In the genomic region with DNA sequence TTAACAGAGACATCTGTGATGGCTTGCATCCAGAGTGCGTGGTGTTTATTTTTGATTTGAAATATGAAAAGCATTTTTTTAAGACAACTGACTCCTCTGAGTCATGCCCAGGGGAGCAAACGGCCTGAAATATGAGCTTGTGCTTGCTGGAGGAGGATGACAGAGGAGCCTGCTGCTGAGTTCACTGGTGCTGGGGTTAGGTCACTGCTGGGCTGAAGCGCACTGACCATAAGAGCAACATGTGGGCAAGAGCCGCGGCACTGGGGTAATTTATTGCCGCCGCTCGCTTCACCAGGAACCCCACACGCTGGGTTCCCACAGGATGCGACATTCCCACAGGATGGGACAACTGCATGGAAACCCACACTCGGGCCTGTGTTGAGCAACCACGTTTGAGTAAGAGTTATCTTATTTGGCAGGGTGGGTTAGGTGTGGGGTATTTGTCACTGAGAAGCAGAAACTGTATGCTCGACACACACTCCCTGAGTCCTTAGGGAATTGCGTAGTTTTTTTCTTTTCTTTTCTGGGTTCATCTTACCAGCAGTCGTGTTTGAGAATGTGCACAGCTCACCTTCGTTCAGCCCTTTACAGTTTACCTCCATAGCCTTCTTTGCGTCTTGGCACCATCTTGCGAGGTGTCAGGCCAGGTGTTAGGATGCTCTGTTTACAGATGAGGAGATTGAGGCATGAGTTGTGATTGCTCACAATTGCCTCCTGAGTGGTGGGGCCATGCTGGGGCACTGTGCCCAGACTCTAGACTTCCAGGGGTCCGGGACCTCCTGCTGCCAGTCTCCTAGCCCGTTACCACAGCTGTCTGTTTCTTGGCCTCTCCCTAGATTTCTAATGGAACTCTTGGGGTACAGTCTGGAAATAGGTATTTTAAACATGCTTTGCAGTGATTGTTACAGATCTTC, we compare ENCODE assay signal across 8 cellular contexts.
DNase-seq lines count a peak whose midpoint lies in the region; ATAC-seq and TF ChIP-seq lines count a peak whose summit lies in the region.

No MANE protein-coding gene starts in this region.

- H3K36me3 ChIP-seq in GM23248 (ENCODE audit: low read depth): no peaks in the 10 kb centered on the region
- H3K36me3 ChIP-seq in esophagus (ENCODE audit: control insufficient read depth in 2 of 2, insufficient read depth in 2 of 2, low read length in 1 of 2): peaks cover 0 to 3% of the 10 kb centered on the region in 2 donors
- peaks cover 58% of the 10 kb centered on the region for H3K36me3 ChIP-seq in osteoblast (ENCODE audit: insufficient read depth, low read length)

- H3K4me2 ChIP-seq in GM23248 (ENCODE audit: unreplicated experiment) (peak overlapping the region; percentile 48), osteoblast (ENCODE audit: insufficient read depth, low read length) (peak overlapping the region; percentile 65)

- in situ Hi-C loops in GM23248 (cut with MboI): no loop called here

- H3K4me3 ChIP-seq in GM23248: peak overlapping the region; percentile 34
- peak overlapping the region in 1 of 2 donors; percentile 13 for H3K4me3 ChIP-seq in esophagus (ENCODE audit: low read depth in 1 of 2, low read length in 2 of 2)
- H3K4me3 ChIP-seq in osteoblast (ENCODE audit: insufficient read depth, low read length): peak overlapping the region; percentile 33

- TF ChIP-seq CTCF in osteoblast (IDR thresholded peaks at IDR 0.05; ENCODE audit: extremely low read depth, low read depth, low read length): no peak

- peaks cover 80% of the 10 kb centered on the region for H3F3A ChIP-seq in GM23248 (ENCODE audit: insufficient read depth)

- H3K27me3 ChIP-seq in GM23248 (replicated peaks; ENCODE audit: insufficient read depth) (no peaks in the 10 kb centered on the region), esophagus (ENCODE audit: control insufficient read depth in 1 of 2, insufficient read depth in 2 of 2, low read length in 2 of 2) (no peaks in the 10 kb centered on the region), osteoblast (ENCODE audit: insufficient read depth, low read length) (no peaks in the 10 kb centered on the region)

- 17% methylated on average over 20 of the region's 20 CpGs for WGBS in GM23248 (ENCODE audit: low coverage in 1 of 2, low lambda C conversion rate in 2 of 2, missing lambda C conversion rate in 2 of 2), 2 experiments
- WGBS in esophagus, 2 donors: 37 to 51% methylated on average over 20 of the region's 20 CpGs

- peaks cover 79% of the 10 kb centered on the region for H3K79me2 ChIP-seq in GM23248 (ENCODE audit: insufficient read depth)
- H3K79me2 ChIP-seq in osteoblast (ENCODE audit: insufficient read depth, low read length): peaks cover 90% of the 10 kb centered on the region

- peak overlapping the region; percentile 86 for H3K9ac ChIP-seq in GM23248

- H4K20me1 ChIP-seq in GM23248 (ENCODE audit: insufficient read depth) (no peaks in the 10 kb centered on the region), osteoblast (ENCODE audit: insufficient read depth, low read length) (no peaks in the 10 kb centered on the region)

- H2AFZ ChIP-seq in GM23248 (no peak overlapping the region), osteoblast (ENCODE audit: low read length) (no peak overlapping the region)

- peak overlapping the region; percentile 97 for H3K27ac ChIP-seq in GM23248
- H3K27ac ChIP-seq in esophagus (ENCODE audit: low read depth in 2 of 2, low read length in 1 of 2): peak overlapping the region; percentile 90 to 92
- H3K27ac ChIP-seq in osteoblast (ENCODE audit: low read depth, low read length): peak overlapping the region; percentile 99

- DNase-seq in GM23248 (peak; percentile 98), RPMI7951 (ENCODE audit: low read depth) (peak; percentile 98), osteoblast (ENCODE audit: insufficient read length, low spot score, missing footprints) (peak; percentile 92)
- no peak for DNase-seq in stimulated activated CD4-positive, alpha-beta T cell treated with anti-CD3 and anti-CD28 coated beads, Interleukin-2, amount 100 ng/mL, for 24 hours

- H3K9me2 ChIP-seq in GM23248 (ENCODE audit: insufficient read depth): no peaks in the 10 kb centered on the region

- ATAC-seq in HG02623 (IDR thresholded peaks at IDR 0.05; ENCODE audit: unreplicated experiment) (no peak), HG02852 (IDR thresholded peaks at IDR 0.05; ENCODE audit: unreplicated experiment) (no peak), HG03108 (IDR thresholded peaks at IDR 0.05; ENCODE audit: unreplicated experiment) (no peak)

- H3K4me1 ChIP-seq in GM23248 (ENCODE audit: insufficient read depth) (peaks cover 77% of the 10 kb centered on the region), esophagus (ENCODE audit: control insufficient read depth in 2 of 2, insufficient read depth in 2 of 2, low read length in 1 of 2) (peaks cover 5 to 44% of the 10 kb centered on the region in 2 donors), osteoblast (ENCODE audit: insufficient read depth, low read length) (peaks cover 90% of the 10 kb centered on the region)

- H3K9me3 ChIP-seq in GM23248 (ENCODE audit: low read depth): no peaks in the 10 kb centered on the region
- H3K9me3 ChIP-seq in esophagus (ENCODE audit: control insufficient read depth in 2 of 2, insufficient read depth in 1 of 2, low read depth in 1 of 2, low read length in 1 of 2): no peaks in the 10 kb centered on the region
- H3K9me3 ChIP-seq in osteoblast (ENCODE audit: low read depth, low read length): no peaks in the 10 kb centered on the region

Comparison
In these comparisons a context has a peak if more than half of its experiments do, and no peak if none do; other contexts are left out.
1. DNase-seq: peak in GM23248 (single experiment), RPMI7951 (single experiment) and osteoblast (single experiment); none in stimulated activated CD4-positive, alpha-beta T cell treated with anti-CD3 and anti-CD28 coated beads, Interleukin-2, amount 100 ng/mL, for 24 hours (0 of 2).
2. Peak in every context shown above with its lines, with median percentiles within 50 percentile points of each other: H3K27ac ChIP-seq.